Comparison of ENCODE assay signal across 36 cellular contexts in genomic region chr12:106908561-106908960, GRCh38.
"Had no signal": no experiment of that assay in that cellular context is flagged by ENCODE, and none has a peak within 500 bp of the region (broad histone marks: within the 10 kb centered on the region; RNA-seq: fewer than 3 reads in every experiment).

No MANE protein-coding gene starts in this region.

- FAIRE-seq: astrocyte, bronchial epithelial cell, frontal cortex had no signal

- H3K27ac Mint-ChIP-seq: activated B cell treated with CpG ODN at 0.5 μM for 24 hours; activated CD8-positive, alpha-beta T cell treated with anti-CD3 and anti-CD28 coated beads for 36 hours; activated naive CD8-positive, alpha-beta T cell; activated T-cell treated with anti-CD3 and anti-CD28 coated beads, Interleukin-2, amount 50 U/mL, for 24 hours; activated T-cell treated with anti-CD3 and anti-CD28 coated beads, Interleukin-2, amount 50 U/mL, for 72 hours; dendritic cell treated with granulocyte-macrophage colony-stimulating factor and Interleukin-4, amounts not matched to agents 40 ng/mL and 50 ng/mL, for 4 days; endodermal cell; T-helper 2 cell treated with Interferon-gamma antibody and Interleukin-4, amounts not matched to agents 5 μg/mL and 100 μg/mL, for 36 hours had no signal

- H3K4me3 ChIP-seq: coronary artery, dorsolateral prefrontal cortex had no signal

- H3K9me3 Mint-ChIP-seq: activated B cell treated with CpG ODN at 0.5 μM for 24 hours; activated CD8-positive, alpha-beta T cell treated with anti-CD3 and anti-CD28 coated beads for 36 hours; activated T-cell treated with anti-CD3 and anti-CD28 coated beads, Interleukin-2, amount 50 U/mL, for 24 hours; activated T-cell treated with anti-CD3 and anti-CD28 coated beads, Interleukin-2, amount 50 U/mL, for 72 hours; central memory CD8-positive, alpha-beta T cell; dendritic cell treated with granulocyte-macrophage colony-stimulating factor and Interleukin-4, amounts not matched to agents 40 ng/mL and 50 ng/mL, for 4 days; T-helper 2 cell treated with Interferon-gamma antibody and Interleukin-4, amounts not matched to agents 5 μg/mL and 100 μg/mL, for 36 hours had no signal

- DNase-seq: activated B cell treated with CpG ODN at 0.5 μM for 24 hours; activated CD4-positive, alpha-beta T cell treated with anti-CD3 and anti-CD28 coated beads for 48 hours; activated CD4-positive, alpha-beta T cell treated with anti-CD3 and anti-CD28 coated beads, Interleukin-2, amount 50 U/mL, for 1 hour; activated CD4-positive, alpha-beta T cell treated with anti-CD3 and anti-CD28 coated beads, Interleukin-2, amount 50 U/mL, for 48 hours; activated CD8-positive, alpha-beta memory T cell treated with anti-CD3 and anti-CD28 coated beads for 24 hours; activated CD8-positive, alpha-beta memory T cell treated with anti-CD3 and anti-CD28 coated beads, Interleukin-2, amount 50 U/mL, for 48 hours; activated CD8-positive, alpha-beta T cell treated with anti-CD3 and anti-CD28 coated beads for 36 hours; activated effector memory CD4-positive, alpha-beta T cell treated with Interleukin-2 at 50 U/mL for 16 hours; activated gamma-delta T cell treated with Interleukin-2 at 50 U/mL for 16 hours; activated naive CD4-positive, alpha-beta T cell treated with anti-CD3 and anti-CD28 coated beads, Interleukin-2, amount 50 U/mL, for 16 hours; activated naive CD4-positive, alpha-beta T cell treated with Interleukin-2 at 50 U/mL for 16 hours; activated T-cell treated with anti-CD3 and anti-CD28 coated beads for 4 hours; activated T-cell treated with anti-CD3 and anti-CD28 coated beads, Interleukin-2, amount 50 U/mL, for 24 hours; activated T-cell treated with anti-CD3 and anti-CD28 coated beads, Interleukin-2, amount 50 U/mL, for 72 hours; amniotic stem cell; anterior cingulate cortex; brain microvascular endothelial cell; dorsolateral prefrontal cortex; effector memory CD4-positive, alpha-beta T cell; foreskin fibroblast; head of caudate nucleus; T-helper 1 cell; T-helper 17 cell; T1000 had no signal

- H3K4me3 Mint-ChIP-seq: activated B cell treated with CpG ODN at 0.5 μM for 24 hours; activated CD8-positive, alpha-beta T cell treated with anti-CD3 and anti-CD28 coated beads for 36 hours; activated naive CD8-positive, alpha-beta T cell; activated T-cell treated with anti-CD3 and anti-CD28 coated beads, Interleukin-2, amount 50 U/mL, for 24 hours; activated T-cell treated with anti-CD3 and anti-CD28 coated beads, Interleukin-2, amount 50 U/mL, for 72 hours; central memory CD8-positive, alpha-beta T cell; dendritic cell treated with granulocyte-macrophage colony-stimulating factor and Interleukin-4, amounts not matched to agents 40 ng/mL and 50 ng/mL, for 4 days; endodermal cell; T-helper 17 cell; T-helper 2 cell treated with Interferon-gamma antibody and Interleukin-4, amounts not matched to agents 5 μg/mL and 100 μg/mL, for 36 hours had no signal

- H3K27me3 ChIP-seq: brain microvascular endothelial cell had no signal

- H3K36me3 ChIP-seq: brain microvascular endothelial cell, WERI-Rb-1 had no signal

- ATAC-seq: activated CD4-positive, CD25-positive, alpha-beta regulatory T cell treated with anti-CD3 and anti-CD28 coated beads, Interleukin-2, amount 50 U/mL, for 24 hours; activated CD8-positive, alpha-beta T cell treated with anti-CD3 and anti-CD28 coated beads for 36 hours; activated T-cell treated with anti-CD3 and anti-CD28 coated beads, Interleukin-2, amount 50 U/mL, for 72 hours; esophagus mucosa; T-helper 17 cell had no signal

- H3K27ac ChIP-seq: brain microvascular endothelial cell, coronary artery, dorsolateral prefrontal cortex, WERI-Rb-1 had no signal
